In genomic region chr1:203216274-203217138, GRCh38 we compare ENCODE assay signal across 8 cellular contexts. TPM values are rescaled to one million over a fixed set of nuclear protein-coding genes. Genes with fewer than 3 reads are reported as not detected.
DNase-seq lines count a peak whose midpoint lies in the region; ATAC-seq and TF ChIP-seq lines count a peak whose summit lies in the region.

No MANE protein-coding gene starts in this region.

- H3K4me3 ChIP-seq in DOHH2 (ENCODE audit: low read length) (no peak overlapping the region), SJCRH30 (no peak overlapping the region), parathyroid adenoma (ENCODE audit: low read depth, low read length) (no peak overlapping the region), vagina (no peak overlapping the region)

- H3K9me3 ChIP-seq in DOHH2 (ENCODE audit: control insufficient read depth, insufficient read depth, low read length) (no peaks in the 10 kb centered on the region), SJCRH30 (replicated peaks) (no peaks in the 10 kb centered on the region), parathyroid adenoma (ENCODE audit: control insufficient read depth, low read length) (no peaks in the 10 kb centered on the region), vagina (no peaks in the 10 kb centered on the region)

- H3K36me3 ChIP-seq in DOHH2 (ENCODE audit: control insufficient read depth, low read length) (no peaks in the 10 kb centered on the region), SJCRH30 (no peaks in the 10 kb centered on the region), parathyroid adenoma (ENCODE audit: control insufficient read depth, insufficient read depth, low read length) (no peaks in the 10 kb centered on the region), vagina (no peaks in the 10 kb centered on the region)

- no peak for ATAC-seq in GM19452 (IDR thresholded peaks at IDR 0.05; ENCODE audit: unreplicated experiment)

- no peaks in the 10 kb centered on the region for H3F3A ChIP-seq in DOHH2 (ENCODE audit: control insufficient read depth, insufficient read depth)

- H3K9me2 ChIP-seq in DOHH2 (replicated peaks; ENCODE audit: control insufficient read depth, low read length) = no peaks in the 10 kb centered on the region

- no peak overlapping the region for H3K9ac ChIP-seq in parathyroid adenoma

- intact Hi-C loops in vagina (cut with DNase I) = loop anchor here (5.0 kb wide), 1 partner anchor 174 kb away; no protein-coding TSS in a partner anchor

- DNase-seq in MV-4-11 (lab: John Stamatoyannopoulos, UW) (peak; percentile 59), SJCRH30 (peak; percentile 78 to 95), glomerular endothelial cell (ENCODE audit: extremely low read depth, low read depth, low spot score) (peak; percentile 23), vagina (ENCODE audit: extremely low spot score in 2 of 2) (no peak)
- peak; percentile 44 for DNase-seq in activated naive CD4-positive, alpha-beta T cell treated with Interleukin-2 at 50 U/mL for 16 hours

- no peaks in the 10 kb centered on the region for H4K20me1 ChIP-seq in DOHH2 (ENCODE audit: control insufficient read depth, insufficient read depth, low read depth, low read length)

- TF ChIP-seq POLR2A in vagina (IDR thresholded peaks at IDR 0.05) = no peak

- H3K27ac ChIP-seq in DOHH2 (ENCODE audit: low read depth, low read length) (no peak overlapping the region), SJCRH30 (no peak overlapping the region), parathyroid adenoma (no peak overlapping the region), vagina (no peak overlapping the region)

- H3K4me2 ChIP-seq in DOHH2 (ENCODE audit: low read length) = no peak overlapping the region
- no peak overlapping the region for H3K4me2 ChIP-seq in parathyroid adenoma (ENCODE audit: low read length)

- H3K27me3 ChIP-seq in DOHH2 (ENCODE audit: control insufficient read depth, low read length) (peaks cover 17% of the 10 kb centered on the region; the same call in 1 of the 2 replicates), SJCRH30 (no peaks in the 10 kb centered on the region), parathyroid adenoma (ENCODE audit: control insufficient read depth, insufficient read depth, low read length) (no peaks in the 10 kb centered on the region), vagina (no peaks in the 10 kb centered on the region)

- H3K4me1 ChIP-seq in DOHH2 (ENCODE audit: control insufficient read depth, low read length) (no peaks in the 10 kb centered on the region), SJCRH30 (peaks cover 41% of the 10 kb centered on the region), parathyroid adenoma (no peaks in the 10 kb centered on the region), vagina (no peaks in the 10 kb centered on the region)

- H2AFZ ChIP-seq in parathyroid adenoma = no peak overlapping the region

- TF ChIP-seq CTCF in DOHH2 (IDR thresholded peaks at IDR 0.05; ENCODE audit: low read depth, low read length, poor library complexity, severe bottlenecking) (peak; percentile 77), parathyroid adenoma (IDR thresholded peaks at IDR 0.05) (peak; percentile 56), vagina (IDR thresholded peaks at IDR 0.05) (peak; percentile 71 to 75 (median 72))

- H3K79me2 ChIP-seq in DOHH2 (ENCODE audit: control insufficient read depth, low read length) (no peaks in the 10 kb centered on the region), parathyroid adenoma (no peaks in the 10 kb centered on the region)

RNA-seq across cellular contexts. Expression of gene CHIT1, which starts 13.0 kb away (rescaled TPM):
- total RNA-seq in SJCRH30 (2014; rRNA removed; shearing (Covaris generic)) = 0.08 and 0.18 TPM in 2 replicates
- total RNA-seq in glomerular endothelial cell (not detected in 2 replicates), vagina (not detected)

RNA-seq across cellular contexts. Expression of gene CHI3L1, which starts 30.0 kb away (rescaled TPM):
- total RNA-seq in SJCRH30 (2014; rRNA removed; shearing (Covaris generic)) = not detected in 2 replicates
- total RNA-seq in glomerular endothelial cell = 0.12 and 0.48 TPM in 2 replicates
- 51.3 TPM for total RNA-seq in vagina

RNA-seq across cellular contexts. Expression of gene MYBPH, which starts 40.9 kb away (rescaled TPM):
- total RNA-seq in SJCRH30 (2014; rRNA removed; shearing (Covaris generic)) = 1.1 and 1.8 TPM in 2 replicates
- not detected in 2 replicates for total RNA-seq in glomerular endothelial cell
- not detected for total RNA-seq in vagina

Comparison
In these comparisons a context has a peak if more than half of its experiments do, and no peak if none do; other contexts are left out.
1. DNase-seq: peak in MV-4-11 (single experiment), SJCRH30 (2 of 2), activated naive CD4-positive, alpha-beta T cell treated with Interleukin-2 at 50 U/mL for 16 hours (single experiment) and glomerular endothelial cell (single experiment); none in vagina (0 of 2).
2. RNA of gene CHI3L1, which starts 30.0 kb away (total RNA-seq): 51.3 TPM in vagina (single experiment); 0.12 to 0.48 TPM in glomerular endothelial cell and not detected in SJCRH30; every median in the first group is over 10 times any median in the second.
3. Peak in every context shown above with its lines, with median percentiles within 50 percentile points of each other: CTCF ChIP-seq.